ENCODE assay signal across 20 cellular contexts in genomic region chr3:81692766-81693165, GRCh38.
A peak's percentile ranks its signal among the peaks of the same experiment; 100 is the strongest.
DNase-seq lines count a peak whose midpoint lies in the region; ATAC-seq and TF ChIP-seq lines count a peak whose summit lies in the region.
"Had no signal": no experiment of that assay in that cellular context is flagged by ENCODE, and none has a peak within 500 bp of the region (broad histone marks: within the 10 kb centered on the region; RNA-seq: fewer than 3 reads in every experiment).

No MANE protein-coding gene starts in this region.

- H3K9ac ChIP-seq in mesenchymal stem cell (ENCODE audit: low read length), result peak overlapping the region; percentile 74

- H3K9me3 Mint-ChIP-seq in CD4-positive, alpha-beta T cell, result no peaks in the 10 kb centered on the region
- H3K9me3 Mint-ChIP-seq: HFFc6, IgD-negative memory B cell had no signal

- intact Hi-C loops in CD4-positive, alpha-beta T cell (cut with DNase I, micrococcal nuclease), result no loop called here

- no peak overlapping the region for H4K8ac ChIP-seq in mesenchymal stem cell (ENCODE audit: low read length)

- no peaks in the 10 kb centered on the region for H3K27me3 ChIP-seq in mesenchymal stem cell (ENCODE audit: control insufficient read depth in 1 of 2, insufficient read depth in 1 of 2, low read length in 2 of 2)
- H3K27me3 ChIP-seq in CD4-positive, alpha-beta T cell (ENCODE audit: control insufficient read depth, insufficient read depth, low read length), result no peaks in the 10 kb centered on the region

- H3K4me1 ChIP-seq in mesenchymal stem cell (ENCODE audit: control insufficient read depth, insufficient read depth, low read depth, low read length), result no peaks in the 10 kb centered on the region

- POLR2A ChIA-PET in CD4-positive, alpha-beta T cell (lab: Charles Lee), result no interaction called here

- H3K27me3 Mint-ChIP-seq in CD4-positive, alpha-beta T cell, result no peaks in the 10 kb centered on the region
- H3K27me3 Mint-ChIP-seq: CD4-positive, alpha-beta memory T cell; IgD-negative memory B cell had no signal

- no peak overlapping the region for H3K18ac ChIP-seq in mesenchymal stem cell (ENCODE audit: low read depth in 1 of 2, low read length in 2 of 2)

- no peak overlapping the region for H3K4ac ChIP-seq in mesenchymal stem cell (ENCODE audit: low read depth in 1 of 2, low read length in 2 of 2)

- no peak overlapping the region for H3K4me2 ChIP-seq in mesenchymal stem cell (ENCODE audit: low read length, poor library complexity, severe bottlenecking)

- H3K36me3 ChIP-seq in mesenchymal stem cell (ENCODE audit: control insufficient read depth in 1 of 2, insufficient read depth in 2 of 2, low read depth in 1 of 2, low read length in 2 of 2), result peaks cover 0 to 53% of the 10 kb centered on the region in 2 experiments

- DNase-seq in LHCN-M2 (ENCODE audit: low read depth) (peak; percentile 37), fibroblast of mammary gland (ENCODE audit: low read depth) (peak; percentile 57), mesenchymal stem cell (no peak), stromal cell of bone marrow (ENCODE audit: low read depth) (peak; percentile 38), occipital lobe (lab: John Stamatoyannopoulos, UW) (no peak)
- no peak for DNase-seq in activated naive CD4-positive, alpha-beta T cell treated with anti-CD3 and anti-CD28 coated beads, Interleukin-2, amount 50 U/mL, for 16 hours
- DNase-seq in activated CD4-positive, alpha-beta T cell treated with anti-CD3 and anti-CD28 coated beads, Interleukin-2, amount 50 U/mL, for 48 hours, result no peak
- no peak for DNase-seq in CD4-positive, alpha-beta T cell
- DNase-seq: AML-193; CD4-positive, alpha-beta memory T cell; DMS153; DMS79; GDM1; GOT3; H7; HFFc6 had no signal

- H3K4me1 Mint-ChIP-seq in CD4-positive, alpha-beta T cell (ENCODE audit: low read depth), result no peaks in the 10 kb centered on the region
- H3K4me1 Mint-ChIP-seq: CD4-positive, alpha-beta memory T cell had no signal

- no peak overlapping the region for H4K91ac ChIP-seq in mesenchymal stem cell (ENCODE audit: low read length)

- H3K23ac ChIP-seq in mesenchymal stem cell (ENCODE audit: low read length in 2 of 2), result no peak overlapping the region

- H2AFZ ChIP-seq in mesenchymal stem cell (ENCODE audit: low read depth, low read length), result no peak overlapping the region

- no peak overlapping the region for H3K4me3 Mint-ChIP-seq in CD4-positive, alpha-beta T cell
- H3K4me3 Mint-ChIP-seq: CD4-positive, alpha-beta memory T cell; HFFc6; IgD-negative memory B cell had no signal

- peaks cover 26% of the 10 kb centered on the region for H3K79me1 ChIP-seq in mesenchymal stem cell (replicated peaks; ENCODE audit: low read length, poor library complexity, severe bottlenecking)

- H3K14ac ChIP-seq in mesenchymal stem cell (ENCODE audit: low read length in 2 of 2), result no peak overlapping the region

- CTCF ChIA-PET in CD4-positive, alpha-beta T cell (lab: Charles Lee), result no interaction called here

- H3K9me3 ChIP-seq in mesenchymal stem cell (ENCODE audit: control insufficient read depth, low read length), result no peaks in the 10 kb centered on the region
- H3K9me3 ChIP-seq in CD4-positive, alpha-beta T cell (ENCODE audit: control insufficient read depth, low read length), result no peaks in the 10 kb centered on the region

- no CpG with 5 or more reads among the region's 1 CpG for WGBS in mesenchymal stem cell

- H3K4me3 ChIP-seq in fibroblast of mammary gland (ENCODE audit: control insufficient read depth, low read depth, low read length) (no peak overlapping the region), mesenchymal stem cell (ENCODE audit: insufficient read depth in 1 of 2, low read depth in 1 of 2, low read length in 2 of 2) (no peak overlapping the region)

- H3K27ac Mint-ChIP-seq in CD4-positive, alpha-beta T cell, result no peak overlapping the region
- H3K27ac Mint-ChIP-seq: CD4-positive, alpha-beta memory T cell; HFFc6 had no signal

- no peak overlapping the region for H2BK120ac ChIP-seq in mesenchymal stem cell (ENCODE audit: low read depth, low read length)

- TF ChIP-seq CTCF in fibroblast of mammary gland (conservative IDR thresholded peaks at IDR 0.05; ENCODE audit: control insufficient read depth, insufficient read depth, low read depth, low read length), result no peak
- TF ChIP-seq CTCF in CD4-positive, alpha-beta T cell (IDR thresholded peaks at IDR 0.05), result no peak

- no peak overlapping the region for H2BK5ac ChIP-seq in mesenchymal stem cell (ENCODE audit: low read depth, low read length, poor library complexity, severe bottlenecking)

- no peak overlapping the region for H2BK12ac ChIP-seq in mesenchymal stem cell (ENCODE audit: low read length in 2 of 2)

- no peaks in the 10 kb centered on the region for H3K36me3 Mint-ChIP-seq in CD4-positive, alpha-beta T cell (ENCODE audit: low read depth)

- no peak overlapping the region for H2AK5ac ChIP-seq in mesenchymal stem cell (ENCODE audit: low read length, severe bottlenecking)

- no peak for ATAC-seq in CD4-positive, alpha-beta T cell (ENCODE audit: poor library complexity)
- ATAC-seq: HCT116, HepG2 had no signal

- no peak overlapping the region for H3K27ac ChIP-seq in mesenchymal stem cell (ENCODE audit: low read length, poor library complexity, severe bottlenecking)
- H3K27ac ChIP-seq in CD4-positive, alpha-beta T cell (ENCODE audit: low read depth, low read length), result no peak overlapping the region
- H3K27ac ChIP-seq: C4-2B had no signal

- H2BK15ac ChIP-seq in mesenchymal stem cell (ENCODE audit: low read depth, poor library complexity, severe bottlenecking), result no peak overlapping the region

Comparison
In these comparisons a context has a peak if more than half of its experiments do, and no peak if none do; other contexts are left out.
1. DNase-seq: peak in LHCN-M2 (single experiment), fibroblast of mammary gland (single experiment) and stromal cell of bone marrow (single experiment); none in mesenchymal stem cell (single experiment), occipital lobe (single experiment), activated naive CD4-positive, alpha-beta T cell treated with anti-CD3 and anti-CD28 coated beads, Interleukin-2, amount 50 U/mL, for 16 hours (single experiment), activated CD4-positive, alpha-beta T cell treated with anti-CD3 and anti-CD28 coated beads, Interleukin-2, amount 50 U/mL, for 48 hours (0 of 2) and CD4-positive, alpha-beta T cell (0 of 10).